ENCODE assay signal across 27 cellular contexts in the genomic region with DNA sequence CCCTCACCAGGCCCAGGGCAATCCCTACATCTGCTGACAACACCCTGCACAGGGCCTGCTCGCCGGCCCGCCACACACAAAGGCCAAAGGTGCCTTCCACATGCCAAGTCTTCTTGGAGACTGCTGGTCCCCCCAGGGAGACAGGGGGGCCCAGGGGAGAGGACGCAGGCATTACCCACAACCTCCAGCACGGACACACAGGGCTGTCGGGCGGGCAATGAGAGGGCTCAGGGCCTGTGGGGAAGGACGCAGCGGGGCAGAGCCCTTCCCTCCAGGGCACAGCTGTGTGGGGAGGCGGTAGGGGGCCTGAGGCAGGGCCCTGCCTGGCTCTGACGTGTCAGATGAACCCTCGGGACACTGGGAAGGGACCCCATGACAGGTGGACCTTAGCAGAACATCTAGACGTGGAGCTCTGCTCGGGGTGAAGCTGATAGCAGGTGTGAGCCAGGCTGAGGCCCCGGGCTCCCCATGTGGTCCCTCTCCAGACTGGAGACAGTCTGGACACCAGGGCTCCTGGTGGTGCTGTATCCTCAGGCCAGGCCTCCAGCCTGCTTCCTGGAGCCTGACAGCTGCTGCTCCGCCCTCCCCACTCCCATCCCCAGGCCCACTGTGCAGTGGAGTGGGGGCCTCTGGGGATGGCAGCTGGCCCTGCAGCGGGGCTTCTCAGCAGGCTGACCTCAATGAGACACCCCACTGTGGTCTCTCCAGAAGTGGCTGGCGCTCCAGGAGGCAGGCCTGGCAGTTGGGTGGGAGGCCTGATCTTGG. TPM values are rescaled to one million over a fixed set of nuclear protein-coding genes. Genes with fewer than 3 reads are reported as not detected.
A peak's percentile ranks its signal among the peaks of the same experiment; 100 is the strongest.
DNase-seq lines count a peak whose midpoint lies in the region; ATAC-seq lines count a peak whose summit lies in the region.
"Had no signal": no experiment of that assay in that cellular context is flagged by ENCODE, and none has a peak within 500 bp of the region (broad histone marks: within the 10 kb centered on the region; RNA-seq: fewer than 3 reads in every experiment).

No MANE protein-coding gene starts in this region.

- no peaks in the 10 kb centered on the region for H3K4me1 ChIP-seq in neuronal stem cell (ENCODE audit: control insufficient read depth in 2 of 2, insufficient read depth in 1 of 2, low read depth in 1 of 2, low read length in 2 of 2)
- H3K4me1 ChIP-seq: colonic mucosa, HAP-1 had no signal

- peaks cover 19 to 32% of the 10 kb centered on the region in 2 donors for H3K36me3 ChIP-seq in neuronal stem cell (replicated peaks in 1 of 2; ENCODE audit: control insufficient read depth in 2 of 2, insufficient read depth in 2 of 2, low read length in 2 of 2)
- H3K36me3 ChIP-seq: colonic mucosa, ovary had no signal

- no peak for ATAC-seq in effector memory CD8-positive, alpha-beta T cell (replicated peaks)
- no peak for ATAC-seq in HG02610 (IDR thresholded peaks at IDR 0.05; ENCODE audit: unreplicated experiment)
- ATAC-seq: activated CD8-positive, alpha-beta T cell treated with anti-CD3 and anti-CD28 coated beads, Interleukin-2, amount 10 ng/mL, durations not matched to agents 7 days and 5 days; naive thymus-derived CD8-positive, alpha-beta T cell had no signal

- peaks cover 0 to 8% of the 10 kb centered on the region in 2 donors for H3K9me3 ChIP-seq in neuronal stem cell (replicated peaks in 1 of 2; ENCODE audit: control insufficient read depth in 2 of 2, insufficient read depth in 1 of 2, low read depth in 1 of 2, low read length in 2 of 2)
- H3K9me3 ChIP-seq: colonic mucosa, HAP-1, ovary, spleen, upper lobe of left lung had no signal

- no peak overlapping the region for H4K91ac ChIP-seq in neuronal stem cell (ENCODE audit: low read depth, low read length, poor library complexity)

- H3K79me1 ChIP-seq in neuronal stem cell (ENCODE audit: low read depth, low read length) = peaks cover 18% of the 10 kb centered on the region

- H3K9me3 Mint-ChIP-seq in effector memory CD8-positive, alpha-beta T cell = no peaks in the 10 kb centered on the region
- H3K9me3 Mint-ChIP-seq: CD4-positive, alpha-beta T cell; mesothelial cell of epicardium; naive thymus-derived CD8-positive, alpha-beta T cell had no signal

- no peaks in the 10 kb centered on the region for H3K27me3 ChIP-seq in neuronal stem cell (ENCODE audit: control insufficient read depth in 3 of 3, insufficient read depth in 3 of 3, low read depth in 1 of 3, low read length in 3 of 3)
- H3K27me3 ChIP-seq: colonic mucosa, ovary, spleen, upper lobe of left lung had no signal

- H3K27ac Mint-ChIP-seq in effector memory CD8-positive, alpha-beta T cell = no peak overlapping the region
- H3K27ac Mint-ChIP-seq: activated CD8-positive, alpha-beta T cell treated with anti-CD3 and anti-CD28 coated beads, Interleukin-2, amount 10 ng/mL, durations not matched to agents 7 days and 5 days; activated naive CD8-positive, alpha-beta T cell; CD4-positive, alpha-beta T cell; mesothelial cell of epicardium had no signal

- H3K4ac ChIP-seq in neuronal stem cell (ENCODE audit: low read length) = no peak overlapping the region

- peaks cover 2 to 7% of the 10 kb centered on the region in 2 donors for H3K4me1 Mint-ChIP-seq in effector memory CD8-positive, alpha-beta T cell (ENCODE audit: low read depth in 2 of 2)
- H3K4me1 Mint-ChIP-seq: mesothelial cell of epicardium had no signal

- H3K23ac ChIP-seq in neuronal stem cell (ENCODE audit: low read depth, low read length, poor library complexity) = no peak overlapping the region

- H2AFZ ChIP-seq in neuronal stem cell (ENCODE audit: low read length) = no peak overlapping the region

- H3K4me2 ChIP-seq in neuronal stem cell (ENCODE audit: insufficient read depth, low read length, poor library complexity, severe bottlenecking) = peak overlapping the region; percentile 25

- no peak overlapping the region for H2BK12ac ChIP-seq in neuronal stem cell (ENCODE audit: low read length)

- no peak overlapping the region for H2AK5ac ChIP-seq in neuronal stem cell (ENCODE audit: low read depth, low read length)

- H3K27me3 Mint-ChIP-seq in effector memory CD8-positive, alpha-beta T cell = no peaks in the 10 kb centered on the region
- H3K27me3 Mint-ChIP-seq: activated naive CD8-positive, alpha-beta T cell; CD4-positive, alpha-beta T cell; naive thymus-derived CD8-positive, alpha-beta T cell had no signal

- H2BK120ac ChIP-seq in neuronal stem cell (ENCODE audit: low read depth, low read length) = no peak overlapping the region

- peak overlapping the region; percentile 56 for H3K14ac ChIP-seq in neuronal stem cell (ENCODE audit: low read length)

- peak; percentile 38 for DNase-seq in COLO668 (lab: John Stamatoyannopoulos, UW; ENCODE audit: unreplicated experiment)
- DNase-seq in LHCN-M2 (ENCODE audit: low read depth) = peak; percentile 51
- DNase-seq in NCI-H524 treated with DMSO at 0.1 percent for 48 hours (lab: John Stamatoyannopoulos, UW) = peak; percentile 89
- no peak for DNase-seq in neuronal stem cell (ENCODE audit: low spot score)
- DNase-seq in effector memory CD8-positive, alpha-beta T cell = no peak
- DNase-seq in NCI-H1105 (lab: John Stamatoyannopoulos, UW) = no peak
- DNase-seq: activated CD4-positive, alpha-beta T cell treated with anti-CD3 and anti-CD28 coated beads for 1 hour; activated CD8-positive, alpha-beta T cell treated with anti-CD3 and anti-CD28 coated beads, Interleukin-2, amount 10 ng/mL, durations not matched to agents 7 days and 5 days; activated effector memory CD4-positive, alpha-beta T cell treated with Interleukin-2 at 50 U/mL for 16 hours; activated T-cell treated with anti-CD3 and anti-CD28 coated beads for 4 hours; anterior cingulate cortex; CD4-positive, alpha-beta T cell; colonic mucosa; DMS153; effector CD8-positive, alpha-beta T cell; head of caudate nucleus; kidney; naive thymus-derived CD8-positive, alpha-beta T cell; NCI-H226; ovary; spleen; stimulated activated CD4-positive, alpha-beta T cell treated with anti-CD3 and anti-CD28 coated beads, Interleukin-2, amount 100 ng/mL, for 48 hours had no signal

- H3K9ac ChIP-seq in neuronal stem cell (ENCODE audit: low read depth, low read length, poor library complexity) = no peak overlapping the region

- no CpG with 5 or more reads among the region's 18 CpGs for WGBS in neuronal stem cell (ENCODE audit: extremely low coverage in 2 of 2, insufficient read length in 2 of 2, insufficient replicate concordance in 1 of 2), 2 donors

- H3K4me3 Mint-ChIP-seq in effector memory CD8-positive, alpha-beta T cell = no peak overlapping the region
- H3K4me3 Mint-ChIP-seq: activated CD8-positive, alpha-beta T cell treated with anti-CD3 and anti-CD28 coated beads, Interleukin-2, amount 10 ng/mL, durations not matched to agents 7 days and 5 days; activated naive CD8-positive, alpha-beta T cell; CD4-positive, alpha-beta T cell; mesothelial cell of epicardium; naive thymus-derived CD8-positive, alpha-beta T cell had no signal

- H3K36me3 Mint-ChIP-seq in effector memory CD8-positive, alpha-beta T cell (ENCODE audit: insufficient read depth) = peaks cover 14% of the 10 kb centered on the region

- no peak overlapping the region for H3K4me3 ChIP-seq in neuronal stem cell (ENCODE audit: low read length in 2 of 2)
- H3K4me3 ChIP-seq: colonic mucosa, HAP-1, ovary, spleen, upper lobe of left lung had no signal

- no peak overlapping the region for H4K8ac ChIP-seq in neuronal stem cell (ENCODE audit: low read depth, low read length)

- no peak overlapping the region for H2BK15ac ChIP-seq in neuronal stem cell (ENCODE audit: low read length)

- no peak overlapping the region for H3K27ac ChIP-seq in neuronal stem cell (replicated peaks; ENCODE audit: low read length)
- H3K27ac ChIP-seq: colonic mucosa, ovary, upper lobe of left lung had no signal

- H2BK5ac ChIP-seq in neuronal stem cell (ENCODE audit: low read length) = peak overlapping the region; percentile 24

- H3K18ac ChIP-seq in neuronal stem cell (ENCODE audit: low read length) = no peak overlapping the region

RNA-seq across cellular contexts. Expression of a gene that starts 31.6 kb away (rescaled TPM):
- 11.2 and 14.7 TPM in 2 replicates for total RNA-seq in LHCN-M2 (2014; rRNA removed)
- polyA plus RNA-seq in LHCN-M2 (2012) = 16.4 TPM
- 21.6 TPM for polyA plus RNA-seq in neuronal stem cell (2013, experiment 1 of 2)
- 21.9 TPM for polyA plus RNA-seq in neuronal stem cell (2013, experiment 2 of 2)

RNA-seq across cellular contexts. Expression of a gene that starts 35.6 kb away (rescaled TPM):
- 45.1 and 54.7 TPM in 2 replicates for total RNA-seq in LHCN-M2 (2014; rRNA removed)
- 49.0 TPM for polyA plus RNA-seq in LHCN-M2 (2012)
- polyA plus RNA-seq in neuronal stem cell (2013, experiment 1 of 2) = 10.8 TPM
- polyA plus RNA-seq in neuronal stem cell (2013, experiment 2 of 2) = 10.4 TPM

RNA-seq across cellular contexts. Expression of a gene that starts 44.1 kb away (rescaled TPM):
- total RNA-seq in LHCN-M2 (2014; rRNA removed) = 0.80 and 3.4 TPM in 2 replicates
- polyA plus RNA-seq in LHCN-M2 (2012) = 0.49 TPM
- polyA plus RNA-seq in neuronal stem cell (2013, experiment 1 of 2) = 5.2 TPM
- polyA plus RNA-seq in neuronal stem cell (2013, experiment 2 of 2) = 4.9 TPM

Comparison
In these comparisons a context has a peak if more than half of its experiments do, and no peak if none do; other contexts are left out.
1. DNase-seq: peak in COLO668 (single experiment), LHCN-M2 (single experiment) and NCI-H524 treated with DMSO at 0.1 percent for 48 hours (single experiment); none in neuronal stem cell (single experiment), effector memory CD8-positive, alpha-beta T cell (0 of 3) and NCI-H1105 (single experiment).